10 cellular contexts compared by ENCODE assay signal in the genomic region with DNA sequence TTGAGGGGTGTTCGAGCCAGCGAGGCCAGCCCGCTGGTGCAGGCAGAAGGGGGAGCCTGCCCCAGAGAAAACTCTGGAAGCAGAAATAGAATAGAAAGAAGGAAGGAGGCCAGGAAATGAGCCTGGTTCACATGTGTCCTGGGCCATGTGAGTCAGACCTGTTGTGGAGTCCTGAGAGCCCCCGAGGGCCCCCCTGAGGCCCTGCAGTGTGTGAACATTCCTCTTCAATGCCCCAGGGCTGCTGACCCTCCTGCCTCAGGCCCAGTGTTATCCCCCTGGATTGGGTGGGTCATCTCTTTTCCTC. TPM values are rescaled to one million over a fixed set of nuclear protein-coding genes. Genes with fewer than 3 reads are reported as not detected.
DNase-seq lines count a peak whose midpoint lies in the region; ATAC-seq and TF ChIP-seq lines count a peak whose summit lies in the region.
"Had no signal": no experiment of that assay in that cellular context is flagged by ENCODE, and none has a peak within 500 bp of the region (broad histone marks: within the 10 kb centered on the region; RNA-seq: fewer than 3 reads in every experiment).

No MANE protein-coding gene starts in this region.

- in situ Hi-C loops in astrocyte of the cerebellum (cut with HindIII; ENCODE audit: low sequenced_read_pairs): no loop called here

- DNase-seq in ELR (ENCODE audit: low read depth): peak; percentile 89
- no peak for DNase-seq in astrocyte of the cerebellum (ENCODE audit: low read depth)
- peak; percentile 85 for DNase-seq in islet precursor cell
- no peak for DNase-seq in stimulated activated CD4-positive, alpha-beta T cell treated with anti-CD3 and anti-CD28 coated beads, Interleukin-15, amount 100 ng/mL, for 24 hours
- DNase-seq in DMS153 treated with DMSO at 0.1 percent for 48 hours (lab: John Stamatoyannopoulos, UW; ENCODE audit: unreplicated experiment): no peak
- DNase-seq: kidney glomerular epithelial cell had no signal

- H3K4me1 ChIP-seq in skeletal muscle tissue (ENCODE audit: control insufficient read depth in 3 of 3, insufficient read depth in 3 of 3, low read length in 3 of 3): peaks cover 63 to 77% (median 71%) of the 10 kb centered on the region in 3 donors

- TF ChIP-seq CTCF in astrocyte of the cerebellum (IDR thresholded peaks at IDR 0.05; ENCODE audit: low read depth, low read length, missing control alignments): peak; percentile 3

- H3K4me3 ChIP-seq in astrocyte of the cerebellum (ENCODE audit: low read depth, low read length) (no peak overlapping the region), skeletal muscle tissue (ENCODE audit: low read length in 3 of 3) (no peak overlapping the region)

- peaks cover 0 to 2% (median 0%) of the 10 kb centered on the region in 3 donors for H3K27me3 ChIP-seq in skeletal muscle tissue (ENCODE audit: control insufficient read depth in 3 of 3, insufficient read depth in 3 of 3, low read length in 3 of 3)

- H3K9me3 ChIP-seq in skeletal muscle tissue (ENCODE audit: control insufficient read depth in 3 of 3, low read length in 3 of 3): no peaks in the 10 kb centered on the region

- peaks cover 13 to 19% (median 16%) of the 10 kb centered on the region in 3 donors for H3K36me3 ChIP-seq in skeletal muscle tissue (ENCODE audit: control insufficient read depth in 3 of 3, insufficient read depth in 3 of 3, low read length in 3 of 3)

- H3K27ac ChIP-seq in skeletal muscle tissue (ENCODE audit: low read depth, low read length): peak overlapping the region; percentile 44

- no peak overlapping the region for H3K9ac ChIP-seq in skeletal muscle tissue (ENCODE audit: low read depth in 1 of 3, low read length in 3 of 3)

- ATAC-seq in activated CD4-positive, CD25-positive, alpha-beta regulatory T cell treated with anti-CD3 and anti-CD28 coated beads, Interleukin-2, amount 50 U/mL, for 24 hours: no peak
- ATAC-seq in HG02759 (IDR thresholded peaks at IDR 0.05; ENCODE audit: unreplicated experiment): no peak

RNA-seq across cellular contexts. Expression of a gene that starts 0.2 kb away (rescaled TPM):
- total RNA-seq in skeletal muscle tissue: 1.0 TPM
- total RNA-seq: H4 had no signal

RNA-seq across cellular contexts. Expression of a gene that starts 19.3 kb away (rescaled TPM):
- 118 TPM for total RNA-seq in skeletal muscle tissue

RNA-seq across cellular contexts. Expression of a gene that starts 36.4 kb away (rescaled TPM):
- total RNA-seq in skeletal muscle tissue: 31.8 TPM

RNA-seq across cellular contexts. Expression of a gene that starts 58.7 kb away (rescaled TPM):
- total RNA-seq in skeletal muscle tissue: 38.1 TPM

Comparison
In these comparisons a context has a peak if more than half of its experiments do, and no peak if none do; other contexts are left out.
1. DNase-seq: peak in ELR (single experiment) and islet precursor cell (single experiment); none in astrocyte of the cerebellum (single experiment), stimulated activated CD4-positive, alpha-beta T cell treated with anti-CD3 and anti-CD28 coated beads, Interleukin-15, amount 100 ng/mL, for 24 hours (single experiment) and DMS153 treated with DMSO at 0.1 percent for 48 hours (single experiment).